In genomic region chr20:431012-431904, GRCh38 we compare ENCODE assay signal across 1 cellular context.
A peak's percentile ranks its signal among the peaks of the same experiment; 100 is the strongest.
TF ChIP-seq lines count a peak whose summit lies in the region.

No MANE protein-coding gene starts in this region.

TF ChIP-seq in HepG2, 621 proteins besides CTCF, POLR2A, EP300 and RAD21 (continued from another document and continues in another):
- TF ChIP-seq PAXIP1 (CRISPR knock-in tag; conservative IDR thresholded peaks at IDR 0.05): no peak
- TF ChIP-seq, protein P1, sequence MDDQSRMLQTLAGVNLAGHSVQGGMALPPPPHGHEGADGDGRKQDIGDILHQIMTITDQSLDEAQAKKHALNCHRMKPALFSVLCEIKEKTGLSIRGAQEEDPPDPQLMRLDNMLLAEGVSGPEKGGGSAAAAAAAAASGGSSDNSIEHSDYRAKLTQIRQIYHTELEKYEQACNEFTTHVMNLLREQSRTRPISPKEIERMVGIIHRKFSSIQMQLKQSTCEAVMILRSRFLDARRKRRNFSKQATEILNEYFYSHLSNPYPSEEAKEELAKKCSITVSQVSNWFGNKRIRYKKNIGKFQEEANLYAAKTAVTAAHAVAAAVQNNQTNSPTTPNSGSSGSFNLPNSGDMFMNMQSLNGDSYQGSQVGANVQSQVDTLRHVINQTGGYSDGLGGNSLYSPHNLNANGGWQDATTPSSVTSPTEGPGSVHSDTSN (CRISPR knock-in tag; IDR thresholded peaks at IDR 0.05; ENCODE audit: borderline replicate concordance): no peak
- no peak for TF ChIP-seq ZNF3 (CRISPR knock-in tag; IDR thresholded peaks at IDR 0.05)
- TF ChIP-seq ZBTB38 (CRISPR knock-in tag; IDR thresholded peaks at IDR 0.05): peak; percentile 98
- TF ChIP-seq SRSF4 (IDR thresholded peaks at IDR 0.05; ENCODE audit: low read depth, low read length, poor library complexity, severe bottlenecking): no peak
- TF ChIP-seq ZNF33A (CRISPR knock-in tag; IDR thresholded peaks at IDR 0.05; ENCODE audit: borderline replicate concordance): no peak
- TF ChIP-seq TCF12 (IDR thresholded peaks at IDR 0.05): no peak
- TF ChIP-seq TCF12 (CRISPR knock-in tag; IDR thresholded peaks at IDR 0.05): no peak
- TF ChIP-seq ZNF333 (CRISPR knock-in tag; IDR thresholded peaks at IDR 0.05; ENCODE audit: borderline replicate concordance): no peak
- TF ChIP-seq ZMAT5 (CRISPR knock-in tag; IDR thresholded peaks at IDR 0.05; ENCODE audit: borderline replicate concordance, low read depth): no peak
- no peak for TF ChIP-seq KLF9 (CRISPR knock-in tag; IDR thresholded peaks at IDR 0.05; ENCODE audit: low read depth)
- TF ChIP-seq ZNF737 (CRISPR knock-in tag; IDR thresholded peaks at IDR 0.05; ENCODE audit: borderline replicate concordance): no peak
- TF ChIP-seq ZNF263 (CRISPR knock-in tag; IDR thresholded peaks at IDR 0.05): peak; percentile 53; the same call in 1 of the 2 replicates
- peak; percentile 43; the same call in 1 of the 2 replicates for TF ChIP-seq ZNF609 (CRISPR knock-in tag; IDR thresholded peaks at IDR 0.05; ENCODE audit: borderline replicate concordance)
- no peak for TF ChIP-seq ZNF563 (CRISPR knock-in tag; IDR thresholded peaks at IDR 0.05)
- TF ChIP-seq ETV6 (CRISPR knock-in tag; conservative IDR thresholded peaks at IDR 0.05): 0 out of 2 replicates have a peak, but pooled peaks have one; percentile 71
- TF ChIP-seq GZF1 (CRISPR knock-in tag; IDR thresholded peaks at IDR 0.05): no peak
- TF ChIP-seq, protein P2, sequence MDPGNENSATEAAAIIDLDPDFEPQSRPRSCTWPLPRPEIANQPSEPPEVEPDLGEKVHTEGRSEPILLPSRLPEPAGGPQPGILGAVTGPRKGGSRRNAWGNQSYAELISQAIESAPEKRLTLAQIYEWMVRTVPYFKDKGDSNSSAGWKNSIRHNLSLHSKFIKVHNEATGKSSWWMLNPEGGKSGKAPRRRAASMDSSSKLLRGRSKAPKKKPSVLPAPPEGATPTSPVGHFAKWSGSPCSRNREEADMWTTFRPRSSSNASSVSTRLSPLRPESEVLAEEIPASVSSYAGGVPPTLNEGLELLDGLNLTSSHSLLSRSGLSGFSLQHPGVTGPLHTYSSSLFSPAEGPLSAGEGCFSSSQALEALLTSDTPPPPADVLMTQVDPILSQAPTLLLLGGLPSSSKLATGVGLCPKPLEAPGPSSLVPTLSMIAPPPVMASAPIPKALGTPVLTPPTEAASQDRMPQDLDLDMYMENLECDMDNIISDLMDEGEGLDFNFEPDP (CRISPR knock-in tag; conservative IDR thresholded peaks at IDR 0.05): no peak
- peak; percentile 76 for TF ChIP-seq ZGPAT (CRISPR knock-in tag; IDR thresholded peaks at IDR 0.05)
- peak in 1 of 2 experiments; percentile 92; a peak in 2 of 4 replicates for TF ChIP-seq ATF4 (CRISPR knock-in tag; IDR thresholded peaks at IDR 0.05)
- peak; percentile 73; the same call in 1 of the 2 replicates for TF ChIP-seq NFKB2 (CRISPR knock-in tag; IDR thresholded peaks at IDR 0.05; ENCODE audit: borderline replicate concordance)
- peak; percentile 95; the same call in 1 of the 2 replicates for TF ChIP-seq MXD4 (CRISPR knock-in tag; IDR thresholded peaks at IDR 0.05)
- TF ChIP-seq KAT7 (CRISPR knock-in tag; IDR thresholded peaks at IDR 0.05; ENCODE audit: borderline replicate concordance): peak; percentile 88
- TF ChIP-seq ZNF180 (CRISPR knock-in tag; IDR thresholded peaks at IDR 0.05; ENCODE audit: borderline replicate concordance, low read depth): no peak
- TF ChIP-seq ZNF616 (CRISPR knock-in tag; IDR thresholded peaks at IDR 0.05; ENCODE audit: low read depth): 0 out of 2 replicates have a peak, but pooled peaks have one; percentile 58
- TF ChIP-seq, protein P3, sequence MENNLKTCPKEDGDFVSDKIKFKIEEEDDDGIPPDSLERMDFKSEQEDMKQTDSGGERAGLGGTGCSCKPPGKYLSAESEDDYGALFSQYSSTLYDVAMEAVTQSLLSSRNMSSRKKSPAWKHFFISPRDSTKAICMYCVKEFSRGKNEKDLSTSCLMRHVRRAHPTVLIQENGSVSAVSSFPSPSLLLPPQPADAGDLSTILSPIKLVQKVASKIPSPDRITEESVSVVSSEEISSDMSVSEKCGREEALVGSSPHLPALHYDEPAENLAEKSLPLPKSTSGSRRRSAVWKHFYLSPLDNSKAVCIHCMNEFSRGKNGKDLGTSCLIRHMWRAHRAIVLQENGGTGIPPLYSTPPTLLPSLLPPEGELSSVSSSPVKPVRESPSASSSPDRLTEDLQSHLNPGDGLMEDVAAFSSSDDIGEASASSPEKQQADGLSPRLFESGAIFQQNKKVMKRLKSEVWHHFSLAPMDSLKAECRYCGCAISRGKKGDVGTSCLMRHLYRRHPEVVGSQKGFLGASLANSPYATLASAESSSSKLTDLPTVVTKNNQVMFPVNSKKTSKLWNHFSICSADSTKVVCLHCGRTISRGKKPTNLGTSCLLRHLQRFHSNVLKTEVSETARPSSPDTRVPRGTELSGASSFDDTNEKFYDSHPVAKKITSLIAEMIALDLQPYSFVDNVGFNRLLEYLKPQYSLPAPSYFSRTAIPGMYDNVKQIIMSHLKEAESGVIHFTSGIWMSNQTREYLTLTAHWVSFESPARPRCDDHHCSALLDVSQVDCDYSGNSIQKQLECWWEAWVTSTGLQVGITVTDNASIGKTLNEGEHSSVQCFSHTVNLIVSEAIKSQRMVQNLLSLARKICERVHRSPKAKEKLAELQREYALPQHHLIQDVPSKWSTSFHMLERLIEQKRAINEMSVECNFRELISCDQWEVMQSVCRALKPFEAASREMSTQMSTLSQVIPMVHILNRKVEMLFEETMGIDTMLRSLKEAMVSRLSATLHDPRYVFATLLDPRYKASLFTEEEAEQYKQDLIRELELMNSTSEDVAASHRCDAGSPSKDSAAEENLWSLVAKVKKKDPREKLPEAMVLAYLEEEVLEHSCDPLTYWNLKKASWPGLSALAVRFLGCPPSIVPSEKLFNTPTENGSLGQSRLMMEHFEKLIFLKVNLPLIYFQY (CRISPR knock-in tag; IDR thresholded peaks at IDR 0.05; ENCODE audit: borderline replicate concordance): peak; percentile 81
- TF ChIP-seq SUZ12 (IDR thresholded peaks at IDR 0.05; ENCODE audit: low read depth, low read length): no peak
- TF ChIP-seq, protein P4, sequence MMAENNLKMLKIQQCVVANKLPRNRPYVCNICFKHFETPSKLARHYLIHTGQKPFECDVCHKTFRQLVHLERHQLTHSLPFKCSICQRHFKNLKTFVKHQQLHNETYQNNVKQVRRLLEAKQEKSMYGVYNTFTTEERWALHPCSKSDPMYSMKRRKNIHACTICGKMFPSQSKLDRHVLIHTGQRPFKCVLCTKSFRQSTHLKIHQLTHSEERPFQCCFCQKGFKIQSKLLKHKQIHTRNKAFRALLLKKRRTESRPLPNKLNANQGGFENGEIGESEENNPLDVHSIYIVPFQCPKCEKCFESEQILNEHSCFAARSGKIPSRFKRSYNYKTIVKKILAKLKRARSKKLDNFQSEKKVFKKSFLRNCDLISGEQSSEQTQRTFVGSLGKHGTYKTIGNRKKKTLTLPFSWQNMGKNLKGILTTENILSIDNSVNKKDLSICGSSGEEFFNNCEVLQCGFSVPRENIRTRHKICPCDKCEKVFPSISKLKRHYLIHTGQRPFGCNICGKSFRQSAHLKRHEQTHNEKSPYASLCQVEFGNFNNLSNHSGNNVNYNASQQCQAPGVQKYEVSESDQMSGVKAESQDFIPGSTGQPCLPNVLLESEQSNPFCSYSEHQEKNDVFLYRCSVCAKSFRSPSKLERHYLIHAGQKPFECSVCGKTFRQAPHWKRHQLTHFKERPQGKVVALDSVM (CRISPR knock-in tag; IDR thresholded peaks at IDR 0.05): peak; percentile 78
- no peak for TF ChIP-seq ZNF234 (CRISPR knock-in tag; conservative IDR thresholded peaks at IDR 0.05)
- no peak for TF ChIP-seq SP1 (IDR thresholded peaks at IDR 0.05)
- peak; percentile 82 for TF ChIP-seq SP1 (CRISPR knock-in tag; IDR thresholded peaks at IDR 0.05)
- no peak for TF ChIP-seq ZNF557 (CRISPR knock-in tag; IDR thresholded peaks at IDR 0.05)
